ENCODE assay signal across 19 cellular contexts in genomic region chr15:73962409-73962808, GRCh38.
"Had no signal": no experiment of that assay in that cellular context is flagged by ENCODE, and none has a peak within 500 bp of the region (broad histone marks: within the 10 kb centered on the region; RNA-seq: fewer than 3 reads in every experiment).

No MANE protein-coding gene starts in this region.

- H3K4me3 Mint-ChIP-seq: endodermal cell; naive thymus-derived CD8-positive, alpha-beta T cell; stimulated activated naive B cell treated with anti-CD40 and anti-IgM and Interleukin-4, amounts not matched to agents 10 μg/mL and 1 μg/mL and 100 μg/mL, for 72 hours; stimulated activated naive CD8-positive, alpha-beta T cell treated with anti-CD3 and anti-CD28 coated beads, Interleukin-15, amount 100 ng/mL, for 72 hours had no signal

- H3K4me3 ChIP-seq: coronary artery, gastrocnemius medialis, hepatocyte, psoas muscle, right lobe of liver, testis, tibial nerve, upper lobe of right lung had no signal

- H3K9me3 ChIP-seq: gastrocnemius medialis, neutrophil, psoas muscle, right lobe of liver, testis, tibial nerve, upper lobe of right lung had no signal

- H3K27ac Mint-ChIP-seq: endodermal cell; stimulated activated naive B cell treated with anti-CD40 and anti-IgM and Interleukin-4, amounts not matched to agents 10 μg/mL and 1 μg/mL and 100 μg/mL, for 72 hours had no signal

- ATAC-seq: gastrocnemius medialis; naive thymus-derived CD8-positive, alpha-beta T cell; psoas muscle; right lobe of liver; stimulated activated naive B cell treated with anti-CD40 and anti-IgM and Interleukin-4, amounts not matched to agents 10 μg/mL and 1 μg/mL and 100 μg/mL, for 72 hours; stimulated activated naive CD8-positive, alpha-beta T cell treated with anti-CD3 and anti-CD28 coated beads, Interleukin-15, amount 100 ng/mL, for 72 hours; upper lobe of right lung had no signal

- H3K4me1 ChIP-seq: gastrocnemius medialis, psoas muscle, right lobe of liver had no signal

- H3K27ac ChIP-seq: coronary artery, gastrocnemius medialis, hepatocyte, neutrophil, psoas muscle, right lobe of liver, testis, tibial nerve, upper lobe of right lung had no signal

- H3K36me3 Mint-ChIP-seq: naive thymus-derived CD8-positive, alpha-beta T cell; stimulated activated naive B cell treated with anti-CD40 and anti-IgM and Interleukin-4, amounts not matched to agents 10 μg/mL and 1 μg/mL and 100 μg/mL, for 72 hours had no signal

- DNase-seq: effector CD4-positive, alpha-beta T cell; endodermal cell; gastrocnemius medialis; kidney glomerular epithelial cell; mesendoderm; psoas muscle; retina; stimulated activated CD4-positive, alpha-beta T cell treated with anti-CD3 and anti-CD28 coated beads, Interleukin-2, amount 100 ng/mL, for 24 hours; stimulated activated CD4-positive, alpha-beta T cell treated with anti-CD3 and anti-CD28 coated beads, Interleukin-4, amount 100 ng/mL, for 4 hours; stimulated activated naive B cell treated with anti-CD40 and anti-IgM and Interleukin-4, amounts not matched to agents 10 μg/mL and 1 μg/mL and 100 μg/mL, for 72 hours; stimulated activated naive CD8-positive, alpha-beta T cell treated with anti-CD3 and anti-CD28 coated beads, Interleukin-15, amount 100 ng/mL, for 72 hours; testis had no signal

- H3K36me3 ChIP-seq: gastrocnemius medialis, neutrophil, right lobe of liver, tibial nerve, upper lobe of right lung had no signal

- H3K27me3 ChIP-seq: hepatocyte, right lobe of liver, testis, tibial nerve, upper lobe of right lung had no signal

- H3K9me3 Mint-ChIP-seq: endodermal cell; naive thymus-derived CD8-positive, alpha-beta T cell; stimulated activated naive B cell treated with anti-CD40 and anti-IgM and Interleukin-4, amounts not matched to agents 10 μg/mL and 1 μg/mL and 100 μg/mL, for 72 hours; stimulated activated naive CD8-positive, alpha-beta T cell treated with anti-CD3 and anti-CD28 coated beads, Interleukin-15, amount 100 ng/mL, for 72 hours had no signal

- H3K27me3 Mint-ChIP-seq: naive thymus-derived CD8-positive, alpha-beta T cell; stimulated activated naive CD8-positive, alpha-beta T cell treated with anti-CD3 and anti-CD28 coated beads, Interleukin-15, amount 100 ng/mL, for 72 hours had no signal
